ENCODE assay signal across 28 cellular contexts in the genomic region with DNA sequence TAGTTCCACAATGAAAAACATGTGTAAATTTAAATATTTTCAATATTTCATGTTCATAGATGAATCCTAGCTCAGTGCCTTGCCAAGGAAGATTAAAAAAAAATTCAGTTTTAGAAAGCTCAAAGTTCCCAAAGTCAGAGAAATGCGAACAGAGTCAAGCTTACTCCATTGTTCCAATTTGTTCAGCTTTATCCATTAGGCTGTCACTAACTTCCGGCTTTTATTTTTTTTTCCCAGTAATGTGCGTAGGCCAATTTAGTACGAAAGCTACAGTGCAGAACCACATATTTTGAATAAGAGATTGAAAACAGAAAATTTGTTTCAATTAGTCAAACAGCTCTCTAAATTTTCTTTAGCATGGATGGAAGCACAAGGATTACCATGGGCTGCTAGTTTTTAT.
"Had no signal": no experiment of that assay in that cellular context is flagged by ENCODE, and none has a peak within 500 bp of the region (broad histone marks: within the 10 kb centered on the region; RNA-seq: fewer than 3 reads in every experiment).

No MANE protein-coding gene starts in this region.

- H3K4me3 ChIP-seq: gastrocnemius medialis, heart left ventricle, hepatocyte had no signal

- DNase-seq: activated B cell treated with CpG ODN at 0.5 μM for 24 hours; activated CD4-positive, alpha-beta T cell treated with anti-CD3 and anti-CD28 coated beads for 48 hours; activated CD4-positive, alpha-beta T cell treated with anti-CD3 and anti-CD28 coated beads, Interleukin-2, amount 50 U/mL, for 1 hour; activated CD4-positive, alpha-beta T cell treated with anti-CD3 and anti-CD28 coated beads, Interleukin-2, amount 50 U/mL, for 48 hours; activated CD8-positive, alpha-beta memory T cell treated with anti-CD3 and anti-CD28 coated beads for 24 hours; activated CD8-positive, alpha-beta T cell treated with anti-CD3 and anti-CD28 coated beads for 36 hours; activated effector memory CD4-positive, alpha-beta T cell treated with Interleukin-2 at 50 U/mL for 16 hours; activated gamma-delta T cell treated with Interleukin-2 at 50 U/mL for 16 hours; activated naive CD4-positive, alpha-beta T cell treated with anti-CD3 and anti-CD28 coated beads, Interleukin-2, amount 50 U/mL, for 16 hours; activated naive CD4-positive, alpha-beta T cell treated with Interleukin-2 at 50 U/mL for 16 hours; activated T-cell treated with anti-CD3 and anti-CD28 coated beads, Interleukin-2, amount 50 U/mL, for 4 hours; amniotic stem cell; anterior cingulate cortex; caudate nucleus; cortex of kidney; effector CD8-positive, alpha-beta T cell; foreskin fibroblast; gastrocnemius medialis; glutamatergic neuron; heart left ventricle; T-helper 1 cell; T-helper 17 cell; T1000; WERI-Rb-1 had no signal

- H3K79me2 ChIP-seq: hepatocyte had no signal

- H3K4me1 ChIP-seq: gastrocnemius medialis, heart left ventricle had no signal

- H2AFZ ChIP-seq: hepatocyte had no signal

- ATAC-seq: activated CD4-positive, CD25-positive, alpha-beta regulatory T cell treated with anti-CD3 and anti-CD28 coated beads, Interleukin-2, amount 50 U/mL, for 24 hours; activated CD8-positive, alpha-beta T cell treated with anti-CD3 and anti-CD28 coated beads for 36 hours; activated T-cell treated with anti-CD3 and anti-CD28 coated beads, Interleukin-2, amount 50 U/mL, for 4 hours; activated T-helper 17 cell treated with anti-CD3 and anti-CD28 coated beads, Interleukin-2, amount 50 U/mL, for 72 hours; esophagus mucosa; gastrocnemius medialis; T-helper 17 cell had no signal

- H3K27me3 ChIP-seq: gastrocnemius medialis, heart left ventricle, hepatocyte had no signal

- H3K36me3 ChIP-seq: gastrocnemius medialis, heart left ventricle, WERI-Rb-1 had no signal

- H3K9me3 ChIP-seq: gastrocnemius medialis, heart left ventricle had no signal

- H3K4me2 ChIP-seq: hepatocyte had no signal

- H3K27ac ChIP-seq: gastrocnemius medialis, heart left ventricle, hepatocyte, WERI-Rb-1 had no signal
